1 cellular context compared by ENCODE assay signal in genomic region chr3:19972056-19972455, GRCh38.
TF ChIP-seq lines count a peak whose summit lies in the region.

No MANE protein-coding gene starts in this region.

TF ChIP-seq in SK-N-SH, 30 proteins besides CTCF, POLR2A, EP300 and RAD21 (continued from another document):
- no peak for TF ChIP-seq IRF3 (IDR thresholded peaks at IDR 0.05; ENCODE audit: low read depth, low read length)
- no peak for TF ChIP-seq POLR2AphosphoS5 (IDR thresholded peaks at IDR 0.05; ENCODE audit: low read depth, low read length)
- TF ChIP-seq TEAD4 (IDR thresholded peaks at IDR 0.05; ENCODE audit: borderline replicate concordance, insufficient read depth), result no peak
- TF ChIP-seq USF1 (IDR thresholded peaks at IDR 0.05; ENCODE audit: borderline replicate concordance, low read depth), result no peak
- no peak for TF ChIP-seq MXI1 (IDR thresholded peaks at IDR 0.05; ENCODE audit: low read depth, low read length)
- no peak for TF ChIP-seq ZBTB33 (IDR thresholded peaks at IDR 0.05; ENCODE audit: borderline replicate concordance, low read depth)
- TF ChIP-seq MEF2A (IDR thresholded peaks at IDR 0.05; ENCODE audit: borderline replicate concordance, low read depth), result no peak
- no peak for TF ChIP-seq TAF1 (IDR thresholded peaks at IDR 0.05; ENCODE audit: borderline replicate concordance, low read depth, low read length)
- TF ChIP-seq NFIC (IDR thresholded peaks at IDR 0.05; ENCODE audit: borderline replicate concordance), result no peak
- no peak for TF ChIP-seq USF2 (IDR thresholded peaks at IDR 0.05; ENCODE audit: borderline replicate concordance, low read depth, low read length)
- no peak for TF ChIP-seq TCF12 (IDR thresholded peaks at IDR 0.05)
- no peak for TF ChIP-seq RFX5 (IDR thresholded peaks at IDR 0.05; ENCODE audit: low read length)
